ENCODE assay signal across 1 cellular context in the genomic region with DNA sequence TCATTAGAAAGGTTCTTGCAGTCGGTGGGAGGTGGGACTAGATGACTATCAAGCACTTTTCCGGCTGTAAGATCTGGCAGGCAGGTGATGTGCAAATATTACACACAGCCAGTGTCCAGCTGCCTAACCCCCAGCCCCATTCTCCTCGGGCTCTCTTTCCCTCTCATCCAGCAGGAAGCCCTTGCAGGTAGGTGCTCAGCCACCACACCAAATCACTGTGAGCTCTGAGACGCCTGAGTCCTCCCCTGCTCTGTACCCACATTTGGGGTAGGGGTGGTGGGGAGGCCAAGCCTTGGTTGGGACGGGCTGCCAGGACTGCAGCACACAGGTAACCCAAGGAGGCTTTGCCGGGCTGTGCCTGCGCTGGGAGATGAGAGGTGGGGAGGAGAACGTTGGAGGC.
TF ChIP-seq lines count a peak whose summit lies in the region.

No MANE protein-coding gene starts in this region.

TF ChIP-seq in H1, 55 proteins besides CTCF, POLR2A, EP300 and RAD21:
- TF ChIP-seq SP1 (IDR thresholded peaks at IDR 0.05; ENCODE audit: low read depth, low read length) (no peak), KDM1A (IDR thresholded peaks at IDR 0.05; ENCODE audit: borderline replicate concordance, low read length) (no peak), POU5F1 (IDR thresholded peaks at IDR 0.05; ENCODE audit: low read depth, low read length) (no peak), CREB1 (IDR thresholded peaks at IDR 0.05) (no peak), BRCA1 (IDR thresholded peaks at IDR 0.05; ENCODE audit: low read depth, low read length) (no peak), PHF8 (conservative IDR thresholded peaks at IDR 0.05; ENCODE audit: low read depth, low read length) (no peak), SIRT6 (IDR thresholded peaks at IDR 0.05; ENCODE audit: low read length) (no peak), ZNF274 (IDR thresholded peaks at IDR 0.05; ENCODE audit: borderline replicate concordance, extremely low read depth, low read length) (no peak), HDAC2 (IDR thresholded peaks at IDR 0.05; ENCODE audit: borderline replicate concordance in 1 of 2, low read depth in 2 of 2, low read length in 2 of 2) (no peak), GTF2F1 (IDR thresholded peaks at IDR 0.05; ENCODE audit: borderline replicate concordance, low read depth, low read length) (no peak), SP2 (IDR thresholded peaks at IDR 0.05; ENCODE audit: low read length) (no peak), TAF7 (optimal IDR thresholded peaks at IDR 0.05; ENCODE audit: borderline replicate concordance, low read depth, low read length) (no peak), ASH2L (IDR thresholded peaks at IDR 0.05; ENCODE audit: low read length) (no peak)
- TF ChIP-seq, protein P1, sequence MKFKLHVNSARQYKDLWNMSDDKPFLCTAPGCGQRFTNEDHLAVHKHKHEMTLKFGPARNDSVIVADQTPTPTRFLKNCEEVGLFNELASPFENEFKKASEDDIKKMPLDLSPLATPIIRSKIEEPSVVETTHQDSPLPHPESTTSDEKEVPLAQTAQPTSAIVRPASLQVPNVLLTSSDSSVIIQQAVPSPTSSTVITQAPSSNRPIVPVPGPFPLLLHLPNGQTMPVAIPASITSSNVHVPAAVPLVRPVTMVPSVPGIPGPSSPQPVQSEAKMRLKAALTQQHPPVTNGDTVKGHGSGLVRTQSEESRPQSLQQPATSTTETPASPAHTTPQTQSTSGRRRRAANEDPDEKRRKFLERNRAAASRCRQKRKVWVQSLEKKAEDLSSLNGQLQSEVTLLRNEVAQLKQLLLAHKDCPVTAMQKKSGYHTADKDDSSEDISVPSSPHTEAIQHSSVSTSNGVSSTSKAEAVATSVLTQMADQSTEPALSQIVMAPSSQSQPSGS (IDR thresholded peaks at IDR 0.05; ENCODE audit: low read length) = no peak
